Comparison of ENCODE assay signal across 28 cellular contexts in genomic region chr4:188867796-188868195, GRCh38.
"Had no signal": no experiment of that assay in that cellular context is flagged by ENCODE, and none has a peak within 500 bp of the region (broad histone marks: within the 10 kb centered on the region; RNA-seq: fewer than 3 reads in every experiment).

No MANE protein-coding gene starts in this region.

- DNase-seq: activated CD4-positive, alpha-beta memory T cell treated with anti-CD3 and anti-CD28 coated beads, Interleukin-2, amount 10 ng/mL, durations not matched to agents 7 days and 5 days; activated CD4-positive, alpha-beta T cell treated with anti-CD3 and anti-CD28 coated beads for 1 hour; activated CD4-positive, alpha-beta T cell treated with anti-CD3 and anti-CD28 coated beads for 48 hours; activated CD4-positive, CD25-positive, alpha-beta regulatory T cell; activated CD8-positive, alpha-beta memory T cell treated with anti-CD3 and anti-CD28 coated beads for 24 hours; activated CD8-positive, alpha-beta memory T cell treated with anti-CD3 and anti-CD28 coated beads, Interleukin-2, amount 10 ng/mL, durations not matched to agents 7 days and 5 days; activated CD8-positive, alpha-beta memory T cell treated with anti-CD3 and anti-CD28 coated beads, Interleukin-2, amount 50 U/mL, for 48 hours; activated effector memory CD4-positive, alpha-beta T cell treated with anti-CD3 and anti-CD28 coated beads, Interleukin-2, amount 50 U/mL, for 16 hours; activated naive CD4-positive, alpha-beta T cell; activated naive CD4-positive, alpha-beta T cell treated with anti-CD3 and anti-CD28 coated beads, Interleukin-2, amount 50 U/mL, for 16 hours; activated naive CD8-positive, alpha-beta T cell treated with anti-CD3 and anti-CD28 coated beads for 36 hours; activated T-cell treated with anti-CD3 and anti-CD28 coated beads, Interleukin-2, amount 50 U/mL, for 48 hours; amniotic stem cell; aorta; Kasumi-1; KG1; MM.1S; MV-4-11; NCI-H1092; NCI-H1436 treated with DMSO at 0.1 percent for 48 hours; NCI-H1694 treated with DMSO at 0.1 percent for 48 hours; NCI-H2029; NCI-H345; NCI-H524 treated with DMSO at 0.1 percent for 48 hours; Right ventricle myocardium superior; T1000; WERI-Rb-1 had no signal

- H3K4me3 Mint-ChIP-seq: activated CD4-positive, alpha-beta memory T cell treated with anti-CD3 and anti-CD28 coated beads, Interleukin-2, amount 10 ng/mL, durations not matched to agents 7 days and 5 days; activated CD8-positive, alpha-beta memory T cell treated with anti-CD3 and anti-CD28 coated beads, Interleukin-2, amount 10 ng/mL, durations not matched to agents 7 days and 5 days; activated naive CD8-positive, alpha-beta T cell treated with anti-CD3 and anti-CD28 coated beads for 36 hours had no signal

- H3K27ac ChIP-seq: WERI-Rb-1 had no signal

- H3K27me3 Mint-ChIP-seq: activated CD4-positive, alpha-beta memory T cell treated with anti-CD3 and anti-CD28 coated beads, Interleukin-2, amount 10 ng/mL, durations not matched to agents 7 days and 5 days; activated CD8-positive, alpha-beta memory T cell treated with anti-CD3 and anti-CD28 coated beads, Interleukin-2, amount 10 ng/mL, durations not matched to agents 7 days and 5 days; activated naive CD8-positive, alpha-beta T cell treated with anti-CD3 and anti-CD28 coated beads for 36 hours had no signal

- H3K27ac Mint-ChIP-seq: activated CD4-positive, alpha-beta memory T cell treated with anti-CD3 and anti-CD28 coated beads, Interleukin-2, amount 10 ng/mL, durations not matched to agents 7 days and 5 days; activated CD8-positive, alpha-beta memory T cell treated with anti-CD3 and anti-CD28 coated beads, Interleukin-2, amount 10 ng/mL, durations not matched to agents 7 days and 5 days; activated naive CD8-positive, alpha-beta T cell treated with anti-CD3 and anti-CD28 coated beads for 36 hours had no signal

- H3K36me3 Mint-ChIP-seq: activated CD8-positive, alpha-beta memory T cell treated with anti-CD3 and anti-CD28 coated beads, Interleukin-2, amount 10 ng/mL, durations not matched to agents 7 days and 5 days; activated naive CD8-positive, alpha-beta T cell treated with anti-CD3 and anti-CD28 coated beads for 36 hours had no signal

- H3K36me3 ChIP-seq: WERI-Rb-1 had no signal

- ATAC-seq: activated CD8-positive, alpha-beta memory T cell treated with anti-CD3 and anti-CD28 coated beads, Interleukin-2, amount 10 ng/mL, durations not matched to agents 7 days and 5 days; Panc1 had no signal

- H3K4me1 Mint-ChIP-seq: activated CD4-positive, alpha-beta memory T cell treated with anti-CD3 and anti-CD28 coated beads, Interleukin-2, amount 10 ng/mL, durations not matched to agents 7 days and 5 days; activated CD8-positive, alpha-beta memory T cell treated with anti-CD3 and anti-CD28 coated beads, Interleukin-2, amount 10 ng/mL, durations not matched to agents 7 days and 5 days; activated naive CD8-positive, alpha-beta T cell treated with anti-CD3 and anti-CD28 coated beads for 36 hours had no signal
